In the genomic region with DNA sequence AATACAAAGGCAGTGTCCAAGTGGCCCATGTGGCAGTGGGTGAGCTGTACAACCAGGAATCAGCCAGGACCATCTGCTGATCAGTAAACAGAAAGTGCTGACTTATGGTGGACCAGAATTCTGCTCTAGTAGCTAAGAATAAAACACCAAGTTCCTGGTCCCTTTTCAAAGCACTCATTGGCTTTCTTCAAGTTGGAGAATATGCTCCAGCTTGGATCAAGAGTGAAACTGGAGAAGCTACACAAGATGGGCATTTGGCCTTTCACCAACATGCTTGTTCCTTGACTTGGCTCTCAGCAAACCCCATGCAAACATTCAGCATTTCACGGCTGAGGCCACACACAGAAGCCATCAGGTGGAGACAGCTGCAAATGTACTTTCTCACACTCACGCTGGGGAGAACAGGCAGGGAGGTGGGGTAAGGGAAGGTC, we compare ENCODE assay signal across 1 cellular context.
A peak's percentile ranks its signal among the peaks of the same experiment; 100 is the strongest.
TF ChIP-seq lines count a peak whose summit lies in the region.

No MANE protein-coding gene starts in this region.

TF ChIP-seq in GM12878, 131 proteins besides CTCF, POLR2A, EP300 and RAD21 (continues in another document):
- TF ChIP-seq TAF1 (IDR thresholded peaks at IDR 0.05; ENCODE audit: borderline replicate concordance, low read depth, low read length) (peak; percentile 27; the same call in 1 of the 2 replicates), HCFC1 (IDR thresholded peaks at IDR 0.05; ENCODE audit: low read length) (no peak), RUNX3 (IDR thresholded peaks at IDR 0.05; ENCODE audit: low read length) (peak; percentile 14; the same call in 1 of the 2 replicates), KAT2A (conservative IDR thresholded peaks at IDR 0.05; ENCODE audit: control insufficient read depth, low read depth, low read length) (no peak), SUZ12 (IDR thresholded peaks at IDR 0.05; ENCODE audit: unreplicated experiment) (no peak), HDAC6 (IDR thresholded peaks at IDR 0.05; ENCODE audit: unreplicated experiment) (no peak), NR2C2 (IDR thresholded peaks at IDR 0.05; ENCODE audit: borderline replicate concordance, control insufficient read depth, insufficient read length, low read depth) (no peak), MTA2 (IDR thresholded peaks at IDR 0.05; ENCODE audit: low read depth) (no peak), BCL11A (IDR thresholded peaks at IDR 0.05; ENCODE audit: low read depth, low read length) (no peak), RB1 (IDR thresholded peaks at IDR 0.05; ENCODE audit: borderline replicate concordance) (no peak), EED (IDR thresholded peaks at IDR 0.05; ENCODE audit: low read depth) (0 out of 2 replicates have a peak, but pooled peaks have one; percentile 29), IKZF1 (conservative IDR thresholded peaks at IDR 0.05) (0 out of 2 replicates have a peak, but pooled peaks have one; percentile 32), ZSCAN29 (IDR thresholded peaks at IDR 0.05) (no peak), SMARCA5 (IDR thresholded peaks at IDR 0.05) (no peak), SIX5 (IDR thresholded peaks at IDR 0.05; ENCODE audit: low read depth, low read length, severe bottlenecking) (no peak), ATF3 (IDR thresholded peaks at IDR 0.05; ENCODE audit: borderline replicate concordance, extremely low read depth, low read depth, low read length) (no peak), CREB1 (IDR thresholded peaks at IDR 0.05; ENCODE audit: low read depth) (no peak), IRF4 (IDR thresholded peaks at IDR 0.05; ENCODE audit: low read depth, low read length) (0 out of 2 replicates have a peak, but pooled peaks have one; percentile 4), PAX5 (IDR thresholded peaks at IDR 0.05; ENCODE audit: borderline replicate concordance, low read depth, low read length) (no peak), ZZZ3 (IDR thresholded peaks at IDR 0.05; ENCODE audit: control insufficient read depth, insufficient read length, low read depth) (no peak), YBX1 (IDR thresholded peaks at IDR 0.05) (no peak), MYC (IDR thresholded peaks at IDR 0.05; ENCODE audit: insufficient read depth, insufficient read length, insufficient replicate concordance, low read length, severe bottlenecking) (no peak), MTA3 (IDR thresholded peaks at IDR 0.05; ENCODE audit: borderline replicate concordance, low read length) (no peak), BCLAF1 (IDR thresholded peaks at IDR 0.05) (no peak), SRF (IDR thresholded peaks at IDR 0.05; ENCODE audit: low read depth in 2 of 2, low read length in 2 of 2) (no peak), GABPA (IDR thresholded peaks at IDR 0.05; ENCODE audit: low read depth) (no peak), NFIC (IDR thresholded peaks at IDR 0.05; ENCODE audit: low read depth, low read length) (no peak), CHD1 (IDR thresholded peaks at IDR 0.05; ENCODE audit: low read depth, low read length) (no peak), ZBTB33 (IDR thresholded peaks at IDR 0.05) (no peak), MLLT1 (IDR thresholded peaks at IDR 0.05) (no peak), NR2C1 (IDR thresholded peaks at IDR 0.05) (no peak), CBFB (IDR thresholded peaks at IDR 0.05; ENCODE audit: low read depth) (no peak), SREBF2 (IDR thresholded peaks at IDR 0.05; ENCODE audit: low read length) (no peak), MEF2B (IDR thresholded peaks at IDR 0.05; ENCODE audit: partially characterized antibody, poor library complexity, severe bottlenecking) (no peak), ATF2 (IDR thresholded peaks at IDR 0.05; ENCODE audit: low read length) (no peak), YY1 (IDR thresholded peaks at IDR 0.05; ENCODE audit: low read depth, low read length) (peak; percentile 35; the same call in 1 of the 2 replicates), TCF12 (IDR thresholded peaks at IDR 0.05; ENCODE audit: low read depth, low read length) (no peak), ESRRA (IDR thresholded peaks at IDR 0.05; ENCODE audit: low read length) (no peak), EGR1 (IDR thresholded peaks at IDR 0.05; ENCODE audit: borderline replicate concordance in 1 of 2, low read depth in 2 of 2, low read length in 2 of 2) (no peak), RBBP5 (conservative IDR thresholded peaks at IDR 0.05) (no peak), BACH1 (IDR thresholded peaks at IDR 0.05; ENCODE audit: borderline replicate concordance) (no peak), FOXK2 (IDR thresholded peaks at IDR 0.05) (no peak), SUPT20H (IDR thresholded peaks at IDR 0.05; ENCODE audit: borderline replicate concordance, control insufficient read depth, low read depth, low read length) (no peak), ZBED1 (IDR thresholded peaks at IDR 0.05; ENCODE audit: borderline replicate concordance) (no peak), CHD4 (IDR thresholded peaks at IDR 0.05) (no peak), POU2F2 (IDR thresholded peaks at IDR 0.05; ENCODE audit: borderline replicate concordance, low read depth, low read length) (no peak)
- TF ChIP-seq, protein P1, sequence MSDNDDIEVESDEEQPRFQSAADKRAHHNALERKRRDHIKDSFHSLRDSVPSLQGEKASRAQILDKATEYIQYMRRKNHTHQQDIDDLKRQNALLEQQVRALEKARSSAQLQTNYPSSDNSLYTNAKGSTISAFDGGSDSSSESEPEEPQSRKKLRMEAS (IDR thresholded peaks at IDR 0.05; ENCODE audit: low read depth, low read length): no peak
- TF ChIP-seq, protein P2, sequence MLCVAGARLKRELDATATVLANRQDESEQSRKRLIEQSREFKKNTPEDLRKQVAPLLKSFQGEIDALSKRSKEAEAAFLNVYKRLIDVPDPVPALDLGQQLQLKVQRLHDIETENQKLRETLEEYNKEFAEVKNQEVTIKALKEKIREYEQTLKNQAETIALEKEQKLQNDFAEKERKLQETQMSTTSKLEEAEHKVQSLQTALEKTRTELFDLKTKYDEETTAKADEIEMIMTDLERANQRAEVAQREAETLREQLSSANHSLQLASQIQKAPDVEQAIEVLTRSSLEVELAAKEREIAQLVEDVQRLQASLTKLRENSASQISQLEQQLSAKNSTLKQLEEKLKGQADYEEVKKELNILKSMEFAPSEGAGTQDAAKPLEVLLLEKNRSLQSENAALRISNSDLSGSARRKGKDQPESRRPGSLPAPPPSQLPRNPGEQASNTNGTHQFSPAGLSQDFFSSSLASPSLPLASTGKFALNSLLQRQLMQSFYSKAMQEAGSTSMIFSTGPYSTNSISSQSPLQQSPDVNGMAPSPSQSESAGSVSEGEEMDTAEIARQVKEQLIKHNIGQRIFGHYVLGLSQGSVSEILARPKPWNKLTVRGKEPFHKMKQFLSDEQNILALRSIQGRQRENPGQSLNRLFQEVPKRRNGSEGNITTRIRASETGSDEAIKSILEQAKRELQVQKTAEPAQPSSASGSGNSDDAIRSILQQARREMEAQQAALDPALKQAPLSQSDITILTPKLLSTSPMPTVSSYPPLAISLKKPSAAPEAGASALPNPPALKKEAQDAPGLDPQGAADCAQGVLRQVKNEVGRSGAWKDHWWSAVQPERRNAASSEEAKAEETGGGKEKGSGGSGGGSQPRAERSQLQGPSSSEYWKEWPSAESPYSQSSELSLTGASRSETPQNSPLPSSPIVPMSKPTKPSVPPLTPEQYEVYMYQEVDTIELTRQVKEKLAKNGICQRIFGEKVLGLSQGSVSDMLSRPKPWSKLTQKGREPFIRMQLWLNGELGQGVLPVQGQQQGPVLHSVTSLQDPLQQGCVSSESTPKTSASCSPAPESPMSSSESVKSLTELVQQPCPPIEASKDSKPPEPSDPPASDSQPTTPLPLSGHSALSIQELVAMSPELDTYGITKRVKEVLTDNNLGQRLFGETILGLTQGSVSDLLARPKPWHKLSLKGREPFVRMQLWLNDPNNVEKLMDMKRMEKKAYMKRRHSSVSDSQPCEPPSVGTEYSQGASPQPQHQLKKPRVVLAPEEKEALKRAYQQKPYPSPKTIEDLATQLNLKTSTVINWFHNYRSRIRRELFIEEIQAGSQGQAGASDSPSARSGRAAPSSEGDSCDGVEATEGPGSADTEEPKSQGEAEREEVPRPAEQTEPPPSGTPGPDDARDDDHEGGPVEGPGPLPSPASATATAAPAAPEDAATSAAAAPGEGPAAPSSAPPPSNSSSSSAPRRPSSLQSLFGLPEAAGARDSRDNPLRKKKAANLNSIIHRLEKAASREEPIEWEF (IDR thresholded peaks at IDR 0.05; ENCODE audit: insufficient replicate concordance, low read depth, low read length): no peak
- TF ChIP-seq, protein P3, sequence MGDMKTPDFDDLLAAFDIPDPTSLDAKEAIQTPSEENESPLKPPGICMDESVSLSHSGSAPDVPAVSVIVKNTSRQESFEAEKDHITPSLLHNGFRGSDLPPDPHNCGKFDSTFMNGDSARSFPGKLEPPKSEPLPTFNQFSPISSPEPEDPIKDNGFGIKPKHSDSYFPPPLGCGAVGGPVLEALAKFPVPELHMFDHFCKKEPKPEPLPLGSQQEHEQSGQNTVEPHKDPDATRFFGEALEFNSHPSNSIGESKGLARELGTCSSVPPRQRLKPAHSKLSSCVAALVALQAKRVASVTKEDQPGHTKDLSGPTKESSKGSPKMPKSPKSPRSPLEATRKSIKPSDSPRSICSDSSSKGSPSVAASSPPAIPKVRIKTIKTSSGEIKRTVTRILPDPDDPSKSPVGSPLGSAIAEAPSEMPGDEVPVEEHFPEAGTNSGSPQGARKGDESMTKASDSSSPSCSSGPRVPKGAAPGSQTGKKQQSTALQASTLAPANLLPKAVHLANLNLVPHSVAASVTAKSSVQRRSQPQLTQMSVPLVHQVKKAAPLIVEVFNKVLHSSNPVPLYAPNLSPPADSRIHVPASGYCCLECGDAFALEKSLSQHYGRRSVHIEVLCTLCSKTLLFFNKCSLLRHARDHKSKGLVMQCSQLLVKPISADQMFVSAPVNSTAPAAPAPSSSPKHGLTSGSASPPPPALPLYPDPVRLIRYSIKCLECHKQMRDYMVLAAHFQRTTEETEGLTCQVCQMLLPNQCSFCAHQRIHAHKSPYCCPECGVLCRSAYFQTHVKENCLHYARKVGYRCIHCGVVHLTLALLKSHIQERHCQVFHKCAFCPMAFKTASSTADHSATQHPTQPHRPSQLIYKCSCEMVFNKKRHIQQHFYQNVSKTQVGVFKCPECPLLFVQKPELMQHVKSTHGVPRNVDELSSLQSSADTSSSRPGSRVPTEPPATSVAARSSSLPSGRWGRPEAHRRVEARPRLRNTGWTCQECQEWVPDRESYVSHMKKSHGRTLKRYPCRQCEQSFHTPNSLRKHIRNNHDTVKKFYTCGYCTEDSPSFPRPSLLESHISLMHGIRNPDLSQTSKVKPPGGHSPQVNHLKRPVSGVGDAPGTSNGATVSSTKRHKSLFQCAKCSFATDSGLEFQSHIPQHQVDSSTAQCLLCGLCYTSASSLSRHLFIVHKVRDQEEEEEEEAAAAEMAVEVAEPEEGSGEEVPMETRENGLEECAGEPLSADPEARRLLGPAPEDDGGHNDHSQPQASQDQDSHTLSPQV (IDR thresholded peaks at IDR 0.05): no peak
